In the genomic region with DNA sequence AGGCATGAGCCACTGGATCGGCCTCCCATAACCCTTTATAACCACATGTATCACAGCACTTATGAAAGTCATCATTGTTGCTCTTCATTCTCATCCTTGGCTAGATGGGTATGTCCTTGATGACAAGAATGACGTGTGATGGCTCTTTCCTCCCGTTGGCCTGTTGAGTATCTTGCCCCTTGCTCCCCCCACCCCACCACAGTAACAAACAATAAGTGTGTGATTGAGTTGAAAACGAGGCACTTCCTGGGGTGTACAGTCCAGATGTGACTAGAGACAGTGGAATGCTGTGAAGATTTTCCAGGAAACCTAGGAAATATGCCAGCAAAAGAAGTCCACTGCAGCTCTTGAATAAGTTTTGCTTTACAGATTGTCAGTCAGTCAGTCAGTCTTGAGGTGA, we compare ENCODE assay signal across 20 cellular contexts.
DNase-seq lines count a peak whose midpoint lies in the region; ATAC-seq, FAIRE-seq and TF ChIP-seq lines count a peak whose summit lies in the region.
"Had no signal": no experiment of that assay in that cellular context is flagged by ENCODE, and none has a peak within 500 bp of the region (broad histone marks: within the 10 kb centered on the region; RNA-seq: fewer than 3 reads in every experiment).

No MANE protein-coding gene starts in this region.

- no peak overlapping the region for H4K8ac ChIP-seq in mesenchymal stem cell (ENCODE audit: low read length)

- H3K18ac ChIP-seq in mesenchymal stem cell (ENCODE audit: low read depth in 1 of 2, low read length in 2 of 2): no peak overlapping the region

- H3K14ac ChIP-seq in mesenchymal stem cell (ENCODE audit: low read length in 2 of 2): no peak overlapping the region

- no TSS peak for BruUV-seq in HepG2 (replicated peaks; lab: Mats Ljungman, UMichigan)

- H2BK120ac ChIP-seq in mesenchymal stem cell (ENCODE audit: low read depth, low read length): no peak overlapping the region

- no peak overlapping the region for H2BK15ac ChIP-seq in mesenchymal stem cell (ENCODE audit: low read depth, poor library complexity, severe bottlenecking)

- H3K79me1 ChIP-seq in mesenchymal stem cell (replicated peaks; ENCODE audit: low read length, poor library complexity, severe bottlenecking): no peaks in the 10 kb centered on the region

- no peak overlapping the region for H2BK5ac ChIP-seq in mesenchymal stem cell (ENCODE audit: low read depth, low read length, poor library complexity, severe bottlenecking)

- no peak for TF ChIP-seq CTCF in HepG2 (CRISPR knock-in tag; IDR thresholded peaks at IDR 0.05)
- no peak for TF ChIP-seq CTCF in right lobe of liver (IDR thresholded peaks at IDR 0.05)
- no peak for TF ChIP-seq CTCF in astrocyte of the cerebellum (IDR thresholded peaks at IDR 0.05; ENCODE audit: low read depth, low read length, missing control alignments)

- in situ Hi-C loops in HepG2 (cut with HindIII; ENCODE audit: extremely low pct_ligation_motif_present, low pct_unique_long_range_greater_than_20kb): no loop called here
- in situ Hi-C loops in astrocyte of the cerebellum (cut with HindIII; ENCODE audit: low sequenced_read_pairs): no loop called here

- H2AK5ac ChIP-seq in mesenchymal stem cell (ENCODE audit: low read length, severe bottlenecking): no peak overlapping the region

- H3K4me1 ChIP-seq in HepG2 (ENCODE audit: insufficient read depth, low read length) (no peaks in the 10 kb centered on the region), right lobe of liver (no peaks in the 10 kb centered on the region), mesenchymal stem cell (ENCODE audit: control insufficient read depth, insufficient read depth, low read depth, low read length) (no peaks in the 10 kb centered on the region)

- TF ChIP-seq POLR2A in HepG2 (IDR thresholded peaks at IDR 0.05; ENCODE audit: insufficient read depth in 1 of 2, low read depth in 2 of 2, low read length in 2 of 2) (no peak), right lobe of liver (IDR thresholded peaks at IDR 0.05) (no peak)

- H3K27ac ChIP-seq in HepG2 (ENCODE audit: extremely low read length, insufficient read depth, low read length) (no peak overlapping the region), right lobe of liver (no peak overlapping the region), mesenchymal stem cell (ENCODE audit: low read length, poor library complexity, severe bottlenecking) (no peak overlapping the region)
- H3K27ac ChIP-seq: C4-2B had no signal

- intact Hi-C loops in HepG2 (cut with micrococcal nuclease; ENCODE audit: unreplicated experiment) (no loop called here), right lobe of liver (cut with DNase I) (no loop called here)

- no peak overlapping the region for H3K9ac ChIP-seq in HepG2 (ENCODE audit: insufficient read depth, low read depth, low read length)
- H3K9ac ChIP-seq in mesenchymal stem cell (ENCODE audit: low read length): no peak overlapping the region

- no peak for TF ChIP-seq RAD21 in HepG2 (CRISPR knock-in tag; IDR thresholded peaks at IDR 0.05)

- POLR2A ChIA-PET in HepG2 (lab: Yijun Ruan, JAX): no interaction called here

- H4K91ac ChIP-seq in mesenchymal stem cell (ENCODE audit: low read length): no peak overlapping the region

- no peak overlapping the region for H3K4ac ChIP-seq in mesenchymal stem cell (ENCODE audit: low read depth in 1 of 2, low read length in 2 of 2)

- ATAC-seq in HepG2 (no peak), right lobe of liver (no peak), GM19452 (IDR thresholded peaks at IDR 0.05; ENCODE audit: unreplicated experiment) (no peak), GM21737 (IDR thresholded peaks at IDR 0.05; ENCODE audit: unreplicated experiment) (no peak)
- ATAC-seq: HCT116, K562 had no signal

- peaks cover 23% of the 10 kb centered on the region; the same call in 1 of the 2 replicates for H3K9me3 ChIP-seq in HepG2 (ENCODE audit: low read length)
- H3K9me3 ChIP-seq in right lobe of liver: no peaks in the 10 kb centered on the region
- peaks cover 5% of the 10 kb centered on the region for H3K9me3 ChIP-seq in mesenchymal stem cell (ENCODE audit: control insufficient read depth, low read length)

- DNase-seq in HepG2 (ENCODE audit: low spot score) (no peak), right lobe of liver (no peak), astrocyte of the cerebellum (ENCODE audit: low read depth) (peak; percentile 15), mesenchymal stem cell (peak; percentile 23), urothelium cell line (ENCODE audit: low spot score) (peak; percentile 28), midbrain (lab: John Stamatoyannopoulos, UW) (no peak)
- DNase-seq: 8988T; COR-L47; NCI-H1048; NCI-H1694; NCI-H2107; NCI-H69; NK-92 treated with Interleukin-12 subunit alpha and Interleukin-12 subunit beta, amount 100 ng/mL, for 24 hours had no signal

- WGBS in HepG2 (ENCODE audit: low lambda C conversion rate): 0% methylated on average over 4 of the region's 4 CpGs
- WGBS in right lobe of liver (ENCODE audit: insufficient coverage, low coverage, low lambda C conversion rate, missing lambda C conversion rate): 38% methylated on average over 4 of the region's 4 CpGs
- WGBS in mesenchymal stem cell: 50% methylated on average over 2 of the region's 4 CpGs

- no peak overlapping the region for H3K23ac ChIP-seq in mesenchymal stem cell (ENCODE audit: low read length in 2 of 2)

- H3K4me3 ChIP-seq in HepG2 (replicated peaks in 1 of 3; ENCODE audit: insufficient read depth in 1 of 3, low read depth in 2 of 3, low read length in 3 of 3) (no peak overlapping the region), right lobe of liver (no peak overlapping the region), astrocyte of the cerebellum (ENCODE audit: low read depth, low read length) (no peak overlapping the region), mesenchymal stem cell (ENCODE audit: insufficient read depth in 1 of 2, low read depth in 1 of 2, low read length in 2 of 2) (no peak overlapping the region)
- H3K4me3 ChIP-seq: K562 had no signal

- FAIRE-seq in HepG2 (lab: Jason Lieb, UNC) (no peak), urothelium cell line (lab: Jason Lieb, UNC) (no peak)
- FAIRE-seq: GM18507, HTR-8/SVneo, K562 had no signal

- no peak overlapping the region for H2AFZ ChIP-seq in HepG2 (ENCODE audit: low read length)
- H2AFZ ChIP-seq in mesenchymal stem cell (ENCODE audit: low read depth, low read length): no peak overlapping the region

- H3K27me3 ChIP-seq in HepG2 (ENCODE audit: control insufficient read depth in 1 of 2, insufficient read depth in 2 of 2, low read length in 2 of 2): no peaks in the 10 kb centered on the region
- no peaks in the 10 kb centered on the region for H3K27me3 ChIP-seq in right lobe of liver
- no peaks in the 10 kb centered on the region for H3K27me3 ChIP-seq in mesenchymal stem cell (ENCODE audit: control insufficient read depth in 1 of 2, insufficient read depth in 1 of 2, low read length in 2 of 2)

- CTCF ChIA-PET in HepG2 (lab: Yijun Ruan, JAX; ENCODE audit: low intra/inter-chr PET ratio, low total read pairs): no interaction called here

- H4K20me1 ChIP-seq in HepG2 (ENCODE audit: insufficient read depth, low read length): no peaks in the 10 kb centered on the region

- H3K36me3 ChIP-seq in HepG2 (replicated peaks in 1 of 2; ENCODE audit: control insufficient read depth in 1 of 2, insufficient read depth in 2 of 2, low read length in 2 of 2): no peaks in the 10 kb centered on the region
- no peaks in the 10 kb centered on the region for H3K36me3 ChIP-seq in right lobe of liver
- no peaks in the 10 kb centered on the region for H3K36me3 ChIP-seq in mesenchymal stem cell (ENCODE audit: control insufficient read depth in 1 of 2, insufficient read depth in 2 of 2, low read depth in 1 of 2, low read length in 2 of 2)

- TF ChIP-seq EP300 in HepG2 (IDR thresholded peaks at IDR 0.05; ENCODE audit: low read depth in 2 of 2, low read length in 2 of 2) (no peak), HepG2 (CRISPR knock-in tag; IDR thresholded peaks at IDR 0.05; ENCODE audit: borderline replicate concordance) (no peak)

- no peak overlapping the region for H3K4me2 ChIP-seq in HepG2 (ENCODE audit: low read depth, low read length)
- no peak overlapping the region for H3K4me2 ChIP-seq in mesenchymal stem cell (ENCODE audit: low read length, poor library complexity, severe bottlenecking)

- H3K79me2 ChIP-seq in HepG2 (ENCODE audit: insufficient read depth, low read length): no peaks in the 10 kb centered on the region

- no peak overlapping the region for H2BK12ac ChIP-seq in mesenchymal stem cell (ENCODE audit: low read length in 2 of 2)

TF ChIP-seq in HepG2, 621 proteins besides CTCF, POLR2A, EP300 and RAD21:
- TF ChIP-seq ZNF441 (CRISPR knock-in tag; IDR thresholded peaks at IDR 0.05; ENCODE audit: borderline replicate concordance): no peak
- peak; percentile 66 for TF ChIP-seq CREB1 (IDR thresholded peaks at IDR 0.05)
- TF ChIP-seq CREB1 (CRISPR knock-in tag; IDR thresholded peaks at IDR 0.05): no peak
- TF ChIP-seq ZNF605 (CRISPR knock-in tag; IDR thresholded peaks at IDR 0.05): no peak
- TF ChIP-seq TCF7L2 (IDR thresholded peaks at IDR 0.05; ENCODE audit: low read depth, low read length): no peak
TF ChIP-seq in HepG2: peak in this region for 1.

Comparison
In these comparisons a context has a peak if more than half of its experiments do, and no peak if none do; other contexts are left out.
1. DNase-seq: peak in astrocyte of the cerebellum (single experiment), mesenchymal stem cell (single experiment) and urothelium cell line (single experiment); none in HepG2 (single experiment), right lobe of liver (0 of 3) and midbrain (single experiment).